In the genomic region with DNA sequence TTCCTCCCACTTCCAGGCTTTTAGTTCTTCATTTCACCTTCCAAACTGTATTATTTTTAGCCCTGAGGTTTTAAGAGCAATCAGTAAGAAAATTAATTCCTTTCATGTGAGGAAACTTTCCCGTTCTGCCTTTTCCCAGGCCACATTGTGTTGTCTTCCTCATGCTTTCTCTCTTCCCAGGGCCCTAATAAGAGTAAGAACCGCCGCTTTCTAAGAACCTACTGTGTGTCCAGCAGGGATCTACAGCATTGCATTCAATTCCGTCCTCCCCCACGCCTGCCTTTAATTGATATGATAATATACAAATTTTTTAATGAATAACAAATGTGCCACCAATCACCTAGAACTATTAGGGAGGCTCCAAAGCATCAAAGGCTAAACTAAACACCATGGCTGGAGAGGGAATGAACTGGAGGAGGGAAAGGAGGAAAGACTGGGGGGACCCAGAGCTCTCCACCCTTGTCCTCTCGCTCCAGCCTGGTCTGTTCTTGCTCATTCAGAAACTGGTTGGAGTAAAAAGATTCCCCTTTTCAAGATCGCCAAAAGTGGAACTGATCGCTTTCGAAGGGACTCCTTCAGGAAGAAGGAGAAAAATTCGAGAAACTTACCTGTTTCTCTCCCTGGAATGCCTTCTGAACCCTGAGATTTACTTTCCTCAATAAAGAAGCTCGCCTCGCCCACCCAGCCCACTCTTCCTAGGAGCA, we compare ENCODE assay signal across 10 cellular contexts. TPM values are rescaled to one million over a fixed set of nuclear protein-coding genes. Genes with fewer than 3 reads are reported as not detected.
DNase-seq lines count a peak whose midpoint lies in the region; ATAC-seq, FAIRE-seq and TF ChIP-seq lines count a peak whose summit lies in the region.
"Had no signal": no experiment of that assay in that cellular context is flagged by ENCODE, and none has a peak within 500 bp of the region (broad histone marks: within the 10 kb centered on the region; RNA-seq: fewer than 3 reads in every experiment).

No MANE protein-coding gene starts in this region.

- H3K4me2 ChIP-seq in BLaER1 treated with 17β-estradiol and CSF1 and Interleukin-3, amounts not matched to agents 10 nM and 100 nM = peak overlapping the region; percentile 1 to 62 (median 46); a peak in 17 of 22 replicates

- H4K20me1 ChIP-seq in BLaER1 treated with 17β-estradiol and CSF1 and Interleukin-3, amounts not matched to agents 10 nM and 100 nM = no peaks in the 10 kb centered on the region

- peak overlapping the region; percentile 9 to 59 (median 40); a peak in 16 of 20 replicates for H3K4me3 ChIP-seq in BLaER1 treated with 17β-estradiol and CSF1 and Interleukin-3, amounts not matched to agents 10 nM and 100 nM
- H3K4me3 ChIP-seq in HUES64 (ENCODE audit: low read length) (peak overlapping the region; percentile 69), adipocyte (ENCODE audit: low read length) (peak overlapping the region; percentile 84), mesodermal cell (ENCODE audit: extremely low read depth, insufficient read depth, low read length, poor library complexity, severe bottlenecking) (peak overlapping the region; percentile 59), kidney (ENCODE audit: low read length in 2 of 2) (no peak overlapping the region)

- intact Hi-C loops in kidney (cut with DNase I) = no loop called here

- TF ChIP-seq CTCF in kidney (IDR thresholded peaks at IDR 0.05; ENCODE audit: borderline replicate concordance, extremely low read depth, insufficient read depth) = no peak

- DNase-seq in adipocyte (ENCODE audit: low read depth) (peak; percentile 14), kidney (no peak), NCI-H1694 (lab: John Stamatoyannopoulos, UW) (no peak)
- no peak for DNase-seq in activated CD4-positive, alpha-beta T cell treated with anti-CD3 and anti-CD28 coated beads for 1 hour

- ATAC-seq in GM18519 (IDR thresholded peaks at IDR 0.05; ENCODE audit: low FRiP score, unreplicated experiment) = no peak

- no peaks in the 10 kb centered on the region for H3K36me3 ChIP-seq in BLaER1 treated with 17β-estradiol and CSF1 and Interleukin-3, amounts not matched to agents 10 nM and 100 nM
- H3K36me3 ChIP-seq in HUES64 (ENCODE audit: insufficient read depth, low read length) = no peaks in the 10 kb centered on the region
- no peaks in the 10 kb centered on the region for H3K36me3 ChIP-seq in adipocyte (ENCODE audit: control insufficient read depth, insufficient read depth, low read length, severe bottlenecking)
- H3K36me3 ChIP-seq in mesodermal cell (ENCODE audit: control insufficient read depth, insufficient read depth, low read length) = no peaks in the 10 kb centered on the region
- H3K36me3 ChIP-seq in kidney (ENCODE audit: control insufficient read depth in 1 of 2, insufficient read depth in 2 of 2, low read length in 2 of 2) = no peaks in the 10 kb centered on the region

- FAIRE-seq in kidney (lab: Jason Lieb, UNC) = no peak
- FAIRE-seq: islet of Langerhans had no signal

- peaks cover 25 to 68% (median 44%) of the 10 kb centered on the region in 10 experiments for H3K4me1 ChIP-seq in BLaER1 treated with 17β-estradiol and CSF1 and Interleukin-3, amounts not matched to agents 10 nM and 100 nM
- H3K4me1 ChIP-seq in HUES64 (ENCODE audit: insufficient read depth, low read length) (peaks cover 3% of the 10 kb centered on the region; the same call in 1 of the 2 replicates), adipocyte (ENCODE audit: control insufficient read depth, insufficient read depth, low read length) (peaks cover 7% of the 10 kb centered on the region), mesodermal cell (ENCODE audit: control insufficient read depth, insufficient read depth, low read length, poor library complexity, severe bottlenecking) (no peaks in the 10 kb centered on the region), kidney (ENCODE audit: control insufficient read depth in 1 of 2, insufficient read depth in 1 of 2, low read depth in 1 of 2, low read length in 2 of 2) (peaks cover 0 to 3% of the 10 kb centered on the region in 2 donors)

- H3K27ac ChIP-seq in BLaER1 treated with 17β-estradiol and CSF1 and Interleukin-3, amounts not matched to agents 10 nM and 100 nM = peak overlapping the region in 1 of 11 experiments; percentile 38; a peak in 2 of 22 replicates
- H3K27ac ChIP-seq in HUES64 (ENCODE audit: low read depth, low read length) (no peak overlapping the region), mesodermal cell (ENCODE audit: low read depth, low read length, severe bottlenecking) (no peak overlapping the region), kidney (ENCODE audit: low read depth in 2 of 2, low read length in 2 of 2) (no peak overlapping the region)

- 0 out of 22 replicates have a peak, but pooled peaks cover 0 to 7% (median 0%) of the 10 kb centered on the region in 11 experiments for H3K9me3 ChIP-seq in BLaER1 treated with 17β-estradiol and CSF1 and Interleukin-3, amounts not matched to agents 10 nM and 100 nM (replicated peaks in 1 of 11)
- H3K9me3 ChIP-seq in HUES64 (ENCODE audit: insufficient read depth, low read depth, low read length) (no peaks in the 10 kb centered on the region), adipocyte (ENCODE audit: control insufficient read depth, low read length) (no peaks in the 10 kb centered on the region), mesodermal cell (ENCODE audit: control insufficient read depth, low read length) (no peaks in the 10 kb centered on the region), kidney (ENCODE audit: control insufficient read depth in 1 of 2, low read length in 2 of 2) (no peaks in the 10 kb centered on the region)

- peaks cover 0 to 28% (median 18%) of the 10 kb centered on the region in 11 experiments; a peak in 13 of 22 replicates for H3K27me3 ChIP-seq in BLaER1 treated with 17β-estradiol and CSF1 and Interleukin-3, amounts not matched to agents 10 nM and 100 nM
- H3K27me3 ChIP-seq in HUES64 (ENCODE audit: insufficient read depth, low read length) (no peaks in the 10 kb centered on the region), adipocyte (replicated peaks; ENCODE audit: control insufficient read depth, insufficient read depth, low read length) (no peaks in the 10 kb centered on the region)

- 61% methylated on average over 11 of the region's 12 CpGs for WGBS in HUES64
- 76 to 93% methylated on average over 6 to 7 of the region's 12 CpGs for WGBS in mesodermal cell (ENCODE audit: insufficient coverage in 2 of 2), 2 experiments

- H3K9ac ChIP-seq in BLaER1 treated with 17β-estradiol and CSF1 and Interleukin-3, amounts not matched to agents 10 nM and 100 nM = peak overlapping the region in 5 of 11 experiments; percentile 28 to 46 (median 33); a peak in 3 of 22 replicates
- H3K9ac ChIP-seq in HUES64 (ENCODE audit: low read depth, low read length) (peak overlapping the region; percentile 85), adipocyte (ENCODE audit: low read length) (peak overlapping the region; percentile 14), kidney (ENCODE audit: low read length in 2 of 2) (no peak overlapping the region)

RNA-seq across cellular contexts. Expression of a gene that starts 46.8 kb away (rescaled TPM):
- polyA plus RNA-seq in HUES64 (2013, experiment 1 of 2) = not detected
- not detected for polyA plus RNA-seq in HUES64 (2013, experiment 2 of 2)
- polyA plus RNA-seq in mesodermal cell (2013, experiment 1 of 2) = not detected
- not detected for polyA plus RNA-seq in mesodermal cell (2013, experiment 2 of 2)
- not detected for total RNA-seq in kidney
- not detected for polyA plus RNA-seq in kidney (ENCODE audit: insufficient read depth, low read depth, low replicate concordance)
- total RNA-seq: HT-29 had no signal

RNA-seq across cellular contexts. Expression of a gene that starts 54.7 kb away (rescaled TPM):
- polyA plus RNA-seq in HUES64 (2013, experiment 1 of 2) = not detected
- not detected for polyA plus RNA-seq in HUES64 (2013, experiment 2 of 2)
- polyA plus RNA-seq in mesodermal cell (2013, experiment 1 of 2) = not detected
- polyA plus RNA-seq in mesodermal cell (2013, experiment 2 of 2) = not detected
- not detected for total RNA-seq in kidney
- not detected for polyA plus RNA-seq in kidney (ENCODE audit: insufficient read depth, low read depth, low replicate concordance)
- total RNA-seq: HT-29 had no signal

RNA-seq across cellular contexts. Expression of a gene that starts 57.5 kb away (rescaled TPM):
- polyA plus RNA-seq in HUES64 (2013, experiment 1 of 2) = 23.9 TPM
- polyA plus RNA-seq in HUES64 (2013, experiment 2 of 2) = 23.4 TPM
- polyA plus RNA-seq in mesodermal cell (2013, experiment 1 of 2) = 43.5 TPM
- polyA plus RNA-seq in mesodermal cell (2013, experiment 2 of 2) = 40.8 TPM
- 53.8 TPM for total RNA-seq in kidney
- polyA plus RNA-seq in kidney (ENCODE audit: insufficient read depth, low read depth, low replicate concordance) = 25.9 TPM

Comparison
In these comparisons a context has a peak if more than half of its experiments do, and no peak if none do; other contexts are left out.
1. H3K4me3 ChIP-seq: peak in BLaER1 treated with 17β-estradiol and CSF1 and Interleukin-3, amounts not matched to agents 10 nM and 100 nM (10 of 10), HUES64 (single experiment), adipocyte (single experiment) and mesodermal cell (single experiment); none in kidney (0 of 2).
2. H3K9ac ChIP-seq: peak in HUES64 (single experiment) and adipocyte (single experiment); none in kidney (0 of 2).